In genomic region chr20:64064145-64064698, GRCh38 we compare ENCODE assay signal across 1 cellular context.
TF ChIP-seq lines count a peak whose summit lies in the region.

No MANE protein-coding gene starts in this region.

TF ChIP-seq in HepG2, 621 proteins besides CTCF, POLR2A, EP300 and RAD21 (continues in another document):
- TF ChIP-seq PITX1 (CRISPR knock-in tag; IDR thresholded peaks at IDR 0.05) (peak; percentile 45; the same call in 1 of the 2 replicates), ATF1 (CRISPR knock-in tag; IDR thresholded peaks at IDR 0.05) (no peak), PRPF4 (IDR thresholded peaks at IDR 0.05; ENCODE audit: low read depth, low read length, poor library complexity, severe bottlenecking) (no peak), HHEX (CRISPR knock-in tag; IDR thresholded peaks at IDR 0.05) (no peak), ZNF354B (CRISPR knock-in tag; IDR thresholded peaks at IDR 0.05) (no peak), NONO (IDR thresholded peaks at IDR 0.05) (no peak), NONO (CRISPR knock-in tag; conservative IDR thresholded peaks at IDR 0.05) (no peak), ZFP62 (CRISPR knock-in tag; IDR thresholded peaks at IDR 0.05) (no peak), ZNF616 (CRISPR knock-in tag; IDR thresholded peaks at IDR 0.05; ENCODE audit: low read depth) (peak; percentile 86), NFIB (CRISPR knock-in tag; IDR thresholded peaks at IDR 0.05; ENCODE audit: borderline replicate concordance) (no peak), KDM2A (CRISPR knock-in tag; IDR thresholded peaks at IDR 0.05; ENCODE audit: borderline replicate concordance, low read depth) (no peak), CBX5 (CRISPR knock-in tag; IDR thresholded peaks at IDR 0.05; ENCODE audit: borderline replicate concordance) (no peak), TMF1 (CRISPR knock-in tag; IDR thresholded peaks at IDR 0.05; ENCODE audit: low read depth) (no peak), YEATS2 (CRISPR knock-in tag; IDR thresholded peaks at IDR 0.05; ENCODE audit: borderline replicate concordance) (no peak), ZNF44 (CRISPR knock-in tag; IDR thresholded peaks at IDR 0.05) (no peak), SNAI1 (CRISPR knock-in tag; IDR thresholded peaks at IDR 0.05; ENCODE audit: borderline replicate concordance) (no peak), MYNN (CRISPR knock-in tag; IDR thresholded peaks at IDR 0.05; ENCODE audit: low read depth) (no peak; the same call in 1 of the 2 replicates), FOXA3 (CRISPR knock-in tag; IDR thresholded peaks at IDR 0.05) (no peak; the same call in 1 of the 2 replicates), NCOA1 (CRISPR knock-in tag; IDR thresholded peaks at IDR 0.05) (no peak; the same call in 1 of the 2 replicates), ZNF780A (CRISPR knock-in tag; IDR thresholded peaks at IDR 0.05) (no peak), ZC3H4 (CRISPR knock-in tag; IDR thresholded peaks at IDR 0.05; ENCODE audit: borderline replicate concordance) (no peak), ELF3 (CRISPR knock-in tag; IDR thresholded peaks at IDR 0.05) (no peak), RERE (CRISPR knock-in tag; IDR thresholded peaks at IDR 0.05; ENCODE audit: low read depth) (no peak), JUN (CRISPR knock-in tag; IDR thresholded peaks at IDR 0.05) (no peak), SP2 (CRISPR knock-in tag; IDR thresholded peaks at IDR 0.05) (peak; percentile 14; the same call in 1 of the 2 replicates), HCFC1 (IDR thresholded peaks at IDR 0.05; ENCODE audit: low read depth, low read length) (no peak), ZNF772 (CRISPR knock-in tag; IDR thresholded peaks at IDR 0.05) (0 out of 2 replicates have a peak, but pooled peaks have one; percentile 17), POLR2AphosphoS2 (IDR thresholded peaks at IDR 0.05; ENCODE audit: low read depth, low read length) (no peak), ZNF550 (CRISPR knock-in tag; IDR thresholded peaks at IDR 0.05; ENCODE audit: borderline replicate concordance) (no peak), RAD51 (IDR thresholded peaks at IDR 0.05; ENCODE audit: borderline replicate concordance) (no peak)
- TF ChIP-seq, protein P1, sequence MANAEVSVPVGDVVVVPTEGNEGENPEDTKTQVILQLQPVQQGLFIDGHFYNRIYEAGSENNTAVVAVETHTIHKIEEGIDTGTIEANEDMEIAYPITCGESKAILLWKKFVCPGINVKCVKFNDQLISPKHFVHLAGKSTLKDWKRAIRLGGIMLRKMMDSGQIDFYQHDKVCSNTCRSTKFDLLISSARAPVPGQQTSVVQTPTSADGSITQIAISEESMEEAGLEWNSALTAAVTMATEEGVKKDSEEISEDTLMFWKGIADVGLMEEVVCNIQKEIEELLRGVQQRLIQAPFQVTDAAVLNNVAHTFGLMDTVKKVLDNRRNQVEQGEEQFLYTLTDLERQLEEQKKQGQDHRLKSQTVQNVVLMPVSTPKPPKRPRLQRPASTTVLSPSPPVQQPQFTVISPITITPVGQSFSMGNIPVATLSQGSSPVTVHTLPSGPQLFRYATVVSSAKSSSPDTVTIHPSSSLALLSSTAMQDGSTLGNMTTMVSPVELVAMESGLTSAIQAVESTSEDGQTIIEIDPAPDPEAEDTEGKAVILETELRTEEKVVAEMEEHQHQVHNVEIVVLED (CRISPR knock-in tag; IDR thresholded peaks at IDR 0.05; ENCODE audit: borderline replicate concordance) = no peak
- TF ChIP-seq, protein P2, sequence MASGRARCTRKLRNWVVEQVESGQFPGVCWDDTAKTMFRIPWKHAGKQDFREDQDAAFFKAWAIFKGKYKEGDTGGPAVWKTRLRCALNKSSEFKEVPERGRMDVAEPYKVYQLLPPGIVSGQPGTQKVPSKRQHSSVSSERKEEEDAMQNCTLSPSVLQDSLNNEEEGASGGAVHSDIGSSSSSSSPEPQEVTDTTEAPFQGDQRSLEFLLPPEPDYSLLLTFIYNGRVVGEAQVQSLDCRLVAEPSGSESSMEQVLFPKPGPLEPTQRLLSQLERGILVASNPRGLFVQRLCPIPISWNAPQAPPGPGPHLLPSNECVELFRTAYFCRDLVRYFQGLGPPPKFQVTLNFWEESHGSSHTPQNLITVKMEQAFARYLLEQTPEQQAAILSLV (CRISPR knock-in tag; IDR thresholded peaks at IDR 0.05; ENCODE audit: borderline replicate concordance) = no peak
- TF ChIP-seq, protein P3, sequence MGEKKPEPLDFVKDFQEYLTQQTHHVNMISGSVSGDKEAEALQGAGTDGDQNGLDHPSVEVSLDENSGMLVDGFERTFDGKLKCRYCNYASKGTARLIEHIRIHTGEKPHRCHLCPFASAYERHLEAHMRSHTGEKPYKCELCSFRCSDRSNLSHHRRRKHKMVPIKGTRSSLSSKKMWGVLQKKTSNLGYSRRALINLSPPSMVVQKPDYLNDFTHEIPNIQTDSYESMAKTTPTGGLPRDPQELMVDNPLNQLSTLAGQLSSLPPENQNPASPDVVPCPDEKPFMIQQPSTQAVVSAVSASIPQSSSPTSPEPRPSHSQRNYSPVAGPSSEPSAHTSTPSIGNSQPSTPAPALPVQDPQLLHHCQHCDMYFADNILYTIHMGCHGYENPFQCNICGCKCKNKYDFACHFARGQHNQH (CRISPR knock-in tag; IDR thresholded peaks at IDR 0.05) = peak; percentile 16; the same call in 1 of the 2 replicates
- TF ChIP-seq, protein P4, sequence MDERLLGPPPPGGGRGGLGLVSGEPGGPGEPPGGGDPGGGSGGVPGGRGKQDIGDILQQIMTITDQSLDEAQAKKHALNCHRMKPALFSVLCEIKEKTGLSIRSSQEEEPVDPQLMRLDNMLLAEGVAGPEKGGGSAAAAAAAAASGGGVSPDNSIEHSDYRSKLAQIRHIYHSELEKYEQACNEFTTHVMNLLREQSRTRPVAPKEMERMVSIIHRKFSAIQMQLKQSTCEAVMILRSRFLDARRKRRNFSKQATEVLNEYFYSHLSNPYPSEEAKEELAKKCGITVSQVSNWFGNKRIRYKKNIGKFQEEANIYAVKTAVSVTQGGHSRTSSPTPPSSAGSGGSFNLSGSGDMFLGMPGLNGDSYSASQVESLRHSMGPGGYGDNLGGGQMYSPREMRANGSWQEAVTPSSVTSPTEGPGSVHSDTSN (CRISPR knock-in tag; IDR thresholded peaks at IDR 0.05) = no peak
- TF ChIP-seq, protein P5, sequence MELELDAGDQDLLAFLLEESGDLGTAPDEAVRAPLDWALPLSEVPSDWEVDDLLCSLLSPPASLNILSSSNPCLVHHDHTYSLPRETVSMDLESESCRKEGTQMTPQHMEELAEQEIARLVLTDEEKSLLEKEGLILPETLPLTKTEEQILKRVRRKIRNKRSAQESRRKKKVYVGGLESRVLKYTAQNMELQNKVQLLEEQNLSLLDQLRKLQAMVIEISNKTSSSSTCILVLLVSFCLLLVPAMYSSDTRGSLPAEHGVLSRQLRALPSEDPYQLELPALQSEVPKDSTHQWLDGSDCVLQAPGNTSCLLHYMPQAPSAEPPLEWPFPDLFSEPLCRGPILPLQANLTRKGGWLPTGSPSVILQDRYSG (CRISPR knock-in tag; IDR thresholded peaks at IDR 0.05) = no peak
- TF ChIP-seq, protein P6, sequence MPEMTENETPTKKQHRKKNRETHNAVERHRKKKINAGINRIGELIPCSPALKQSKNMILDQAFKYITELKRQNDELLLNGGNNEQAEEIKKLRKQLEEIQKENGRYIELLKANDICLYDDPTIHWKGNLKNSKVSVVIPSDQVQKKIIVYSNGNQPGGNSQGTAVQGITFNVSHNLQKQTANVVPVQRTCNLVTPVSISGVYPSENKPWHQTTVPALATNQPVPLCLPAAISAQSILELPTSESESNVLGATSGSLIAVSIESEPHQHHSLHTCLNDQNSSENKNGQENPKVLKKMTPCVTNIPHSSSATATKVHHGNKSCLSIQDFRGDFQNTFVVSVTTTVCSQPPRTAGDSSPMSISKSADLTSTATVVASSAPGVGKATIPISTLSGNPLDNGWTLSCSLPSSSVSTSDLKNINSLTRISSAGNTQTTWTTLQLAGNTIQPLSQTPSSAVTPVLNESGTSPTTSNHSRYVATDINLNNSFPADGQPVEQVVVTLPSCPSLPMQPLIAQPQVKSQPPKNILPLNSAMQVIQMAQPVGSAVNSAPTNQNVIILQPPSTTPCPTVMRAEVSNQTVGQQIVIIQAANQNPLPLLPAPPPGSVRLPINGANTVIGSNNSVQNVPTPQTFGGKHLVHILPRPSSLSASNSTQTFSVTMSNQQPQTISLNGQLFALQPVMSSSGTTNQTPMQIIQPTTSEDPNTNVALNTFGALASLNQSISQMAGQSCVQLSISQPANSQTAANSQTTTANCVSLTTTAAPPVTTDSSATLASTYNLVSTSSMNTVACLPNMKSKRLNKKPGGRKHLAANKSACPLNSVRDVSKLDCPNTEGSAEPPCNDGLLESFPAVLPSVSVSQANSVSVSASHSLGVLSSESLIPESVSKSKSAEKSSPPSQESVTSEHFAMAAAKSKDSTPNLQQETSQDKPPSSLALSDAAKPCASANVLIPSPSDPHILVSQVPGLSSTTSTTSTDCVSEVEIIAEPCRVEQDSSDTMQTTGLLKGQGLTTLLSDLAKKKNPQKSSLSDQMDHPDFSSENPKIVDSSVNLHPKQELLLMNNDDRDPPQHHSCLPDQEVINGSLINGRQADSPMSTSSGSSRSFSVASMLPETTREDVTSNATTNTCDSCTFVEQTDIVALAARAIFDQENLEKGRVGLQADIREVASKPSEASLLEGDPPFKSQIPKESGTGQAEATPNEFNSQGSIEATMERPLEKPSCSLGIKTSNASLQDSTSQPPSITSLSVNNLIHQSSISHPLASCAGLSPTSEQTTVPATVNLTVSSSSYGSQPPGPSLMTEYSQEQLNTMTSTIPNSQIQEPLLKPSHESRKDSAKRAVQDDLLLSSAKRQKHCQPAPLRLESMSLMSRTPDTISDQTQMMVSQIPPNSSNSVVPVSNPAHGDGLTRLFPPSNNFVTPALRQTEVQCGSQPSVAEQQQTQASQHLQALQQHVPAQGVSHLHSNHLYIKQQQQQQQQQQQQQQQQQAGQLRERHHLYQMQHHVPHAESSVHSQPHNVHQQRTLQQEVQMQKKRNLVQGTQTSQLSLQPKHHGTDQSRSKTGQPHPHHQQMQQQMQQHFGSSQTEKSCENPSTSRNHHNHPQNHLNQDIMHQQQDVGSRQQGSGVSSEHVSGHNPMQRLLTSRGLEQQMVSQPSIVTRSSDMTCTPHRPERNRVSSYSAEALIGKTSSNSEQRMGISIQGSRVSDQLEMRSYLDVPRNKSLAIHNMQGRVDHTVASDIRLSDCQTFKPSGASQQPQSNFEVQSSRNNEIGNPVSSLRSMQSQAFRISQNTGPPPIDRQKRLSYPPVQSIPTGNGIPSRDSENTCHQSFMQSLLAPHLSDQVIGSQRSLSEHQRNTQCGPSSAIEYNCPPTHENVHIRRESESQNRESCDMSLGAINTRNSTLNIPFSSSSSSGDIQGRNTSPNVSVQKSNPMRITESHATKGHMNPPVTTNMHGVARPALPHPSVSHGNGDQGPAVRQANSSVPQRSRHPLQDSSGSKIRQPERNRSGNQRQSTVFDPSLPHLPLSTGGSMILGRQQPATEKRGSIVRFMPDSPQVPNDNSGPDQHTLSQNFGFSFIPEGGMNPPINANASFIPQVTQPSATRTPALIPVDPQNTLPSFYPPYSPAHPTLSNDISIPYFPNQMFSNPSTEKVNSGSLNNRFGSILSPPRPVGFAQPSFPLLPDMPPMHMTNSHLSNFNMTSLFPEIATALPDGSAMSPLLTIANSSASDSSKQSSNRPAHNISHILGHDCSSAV (CRISPR knock-in tag; IDR thresholded peaks at IDR 0.05; ENCODE audit: borderline replicate concordance) = 0 out of 2 replicates have a peak, but pooled peaks have one; percentile 53
- TF ChIP-seq, protein P7, sequence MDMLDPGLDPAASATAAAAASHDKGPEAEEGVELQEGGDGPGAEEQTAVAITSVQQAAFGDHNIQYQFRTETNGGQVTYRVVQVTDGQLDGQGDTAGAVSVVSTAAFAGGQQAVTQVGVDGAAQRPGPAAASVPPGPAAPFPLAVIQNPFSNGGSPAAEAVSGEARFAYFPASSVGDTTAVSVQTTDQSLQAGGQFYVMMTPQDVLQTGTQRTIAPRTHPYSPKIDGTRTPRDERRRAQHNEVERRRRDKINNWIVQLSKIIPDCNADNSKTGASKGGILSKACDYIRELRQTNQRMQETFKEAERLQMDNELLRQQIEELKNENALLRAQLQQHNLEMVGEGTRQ (IDR thresholded peaks at IDR 0.05; ENCODE audit: low read depth, low read length) = no peak
- TF ChIP-seq, protein P7 (CRISPR knock-in tag; IDR thresholded peaks at IDR 0.05; ENCODE audit: borderline replicate concordance) = no peak
- TF ChIP-seq, protein P8, sequence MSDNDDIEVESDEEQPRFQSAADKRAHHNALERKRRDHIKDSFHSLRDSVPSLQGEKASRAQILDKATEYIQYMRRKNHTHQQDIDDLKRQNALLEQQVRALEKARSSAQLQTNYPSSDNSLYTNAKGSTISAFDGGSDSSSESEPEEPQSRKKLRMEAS (IDR thresholded peaks at IDR 0.05) = no peak
